In the genomic region with DNA sequence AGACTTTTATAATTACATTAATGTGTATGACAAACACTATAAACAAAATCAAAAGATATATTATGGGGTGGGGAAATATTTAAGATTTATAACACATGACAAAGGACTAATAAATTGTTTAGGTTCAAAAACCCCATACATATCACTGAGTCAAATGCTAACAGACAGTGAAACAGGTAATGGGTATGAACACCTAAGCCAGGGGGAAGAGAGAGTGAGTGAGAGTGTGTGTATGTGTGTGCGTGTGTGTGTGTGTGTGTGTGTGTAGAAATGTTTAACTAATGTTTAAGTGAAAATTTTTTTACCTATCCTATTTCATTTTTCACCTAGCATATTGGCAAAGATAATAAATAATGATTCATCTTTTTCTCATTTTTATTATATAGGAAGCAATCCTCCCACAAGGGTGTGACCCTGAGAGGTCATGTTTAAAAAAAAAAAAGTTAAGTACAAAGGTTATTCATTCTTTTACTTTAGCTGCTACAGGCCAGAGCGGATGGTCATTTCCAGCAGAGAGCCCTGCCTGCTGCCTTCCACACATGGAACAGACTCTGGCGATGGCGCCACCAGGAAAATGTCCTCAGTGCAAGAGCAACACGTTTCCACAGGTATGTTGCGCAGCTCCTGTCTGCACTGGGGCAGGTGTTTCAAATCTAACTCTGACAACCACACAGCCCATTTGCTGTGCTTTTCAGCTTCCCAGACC, we compare ENCODE assay signal across 26 cellular contexts.
A peak's percentile ranks its signal among the peaks of the same experiment; 100 is the strongest.
DNase-seq lines count a peak whose midpoint lies in the region; ATAC-seq and TF ChIP-seq lines count a peak whose summit lies in the region.
"Had no signal": no experiment of that assay in that cellular context is flagged by ENCODE, and none has a peak within 500 bp of the region (broad histone marks: within the 10 kb centered on the region; RNA-seq: fewer than 3 reads in every experiment).

No MANE protein-coding gene starts in this region.

- H2BK5ac ChIP-seq in trophoblast cell (ENCODE audit: low read depth, low read length, poor library complexity): no peak overlapping the region

- peaks cover 2% of the 10 kb centered on the region for H3K79me1 ChIP-seq in trophoblast cell (ENCODE audit: low read length)

- CTCF ChIA-PET in PC-3 (lab: Charles Lee): no interaction called here

- H2BK12ac ChIP-seq in trophoblast cell (ENCODE audit: low read length): no peak overlapping the region

- H3K4me1 ChIP-seq in PC-3 (ENCODE audit: insufficient read depth, low read length): peaks cover 20% of the 10 kb centered on the region
- no peaks in the 10 kb centered on the region for H3K4me1 ChIP-seq in duodenal mucosa (ENCODE audit: control insufficient read depth in 1 of 2, insufficient read depth in 2 of 2, low read length in 2 of 2)
- peaks cover 9 to 14% of the 10 kb centered on the region in 2 experiments for H3K4me1 ChIP-seq in trophoblast cell (ENCODE audit: control insufficient read depth in 1 of 2, insufficient read depth in 2 of 2, low read length in 2 of 2)
- H3K4me1 ChIP-seq in neural progenitor cell: no peaks in the 10 kb centered on the region
- H3K4me1 ChIP-seq: A549, gastroesophageal sphincter, SJCRH30, tibial nerve had no signal

- peak; percentile 67 for ATAC-seq in PC-3
- ATAC-seq: A549; CD8-positive, alpha-beta T cell; gastroesophageal sphincter; GM23338 had no signal

- no peak overlapping the region for H3K23ac ChIP-seq in trophoblast cell (ENCODE audit: low read length)

- TF ChIP-seq CTCF in PC-3 (conservative IDR thresholded peaks at IDR 0.05; ENCODE audit: low read depth, low read length): no peak
- TF ChIP-seq CTCF in neural progenitor cell (IDR thresholded peaks at IDR 0.05): no peak

- H3K4me2 ChIP-seq in PC-3 (ENCODE audit: low read length): no peak overlapping the region
- H3K4me2 ChIP-seq in trophoblast cell (ENCODE audit: low read length): no peak overlapping the region
- H3K4me2 ChIP-seq in neural progenitor cell: no peak overlapping the region
- H3K4me2 ChIP-seq: A549, GM23338 had no signal

- H3K9me2 ChIP-seq in PC-3 (replicated peaks; ENCODE audit: low read length): no peaks in the 10 kb centered on the region

- H2AFZ ChIP-seq in PC-3 (ENCODE audit: low read length) (no peak overlapping the region), trophoblast cell (ENCODE audit: insufficient read depth, low read length, poor library complexity) (no peak overlapping the region), neural progenitor cell (replicated peaks) (no peak overlapping the region)
- H2AFZ ChIP-seq: GM23338 had no signal

- peaks cover 34% of the 10 kb centered on the region for H3K4me1 Mint-ChIP-seq in activated T-cell treated with anti-CD3 and anti-CD28 coated beads, Interleukin-2, amount 50 U/mL, for 24 hours (ENCODE audit: low read depth)
- H3K4me1 Mint-ChIP-seq in neural progenitor cell: peaks cover 2% of the 10 kb centered on the region
- H3K4me1 Mint-ChIP-seq: B cell, GM23338, naive B cell had no signal

- no peak overlapping the region for H2AK5ac ChIP-seq in trophoblast cell (ENCODE audit: low read length)

- H3K27me3 Mint-ChIP-seq in activated T-cell treated with anti-CD3 and anti-CD28 coated beads, Interleukin-2, amount 50 U/mL, for 24 hours: no peaks in the 10 kb centered on the region
- H3K27me3 Mint-ChIP-seq in neural progenitor cell (ENCODE audit: insufficient read depth, low read depth): no peaks in the 10 kb centered on the region
- H3K27me3 Mint-ChIP-seq: B cell, naive B cell had no signal

- H4K8ac ChIP-seq in trophoblast cell (ENCODE audit: low read depth, low read length): no peak overlapping the region

- POLR2A ChIA-PET in PC-3 (lab: Charles Lee; ENCODE audit: unreplicated experiment): interaction anchor here (0.7 kb wide), 2 partner anchors 12 to 25 kb away, joined by 3 to 6 read pairs; no protein-coding TSS in a partner anchor

- no peak overlapping the region for H3K4ac ChIP-seq in trophoblast cell (ENCODE audit: low read depth, low read length)

- no peak overlapping the region for H4K91ac ChIP-seq in trophoblast cell (ENCODE audit: low read depth, low read length)

- no peak overlapping the region for H3K9ac ChIP-seq in PC-3 (ENCODE audit: low read length)
- H3K9ac ChIP-seq in duodenal mucosa (ENCODE audit: low read depth in 1 of 2, low read length in 2 of 2): no peak overlapping the region
- H3K9ac ChIP-seq in trophoblast cell (ENCODE audit: low read length): no peak overlapping the region
- H3K9ac ChIP-seq in neural progenitor cell: no peak overlapping the region

- H4K20me1 ChIP-seq in PC-3 (ENCODE audit: low read length) (no peaks in the 10 kb centered on the region), neural progenitor cell (ENCODE audit: low read depth) (no peaks in the 10 kb centered on the region)

- H2BK120ac ChIP-seq in trophoblast cell (ENCODE audit: insufficient read depth, low read length, poor library complexity): no peak overlapping the region

- no peak overlapping the region for H3K14ac ChIP-seq in trophoblast cell (ENCODE audit: low read length)

- no peak overlapping the region for H3K4me3 Mint-ChIP-seq in activated T-cell treated with anti-CD3 and anti-CD28 coated beads, Interleukin-2, amount 50 U/mL, for 24 hours
- no peak overlapping the region for H3K4me3 Mint-ChIP-seq in neural progenitor cell
- H3K4me3 Mint-ChIP-seq: B cell; CD8-positive, alpha-beta T cell; GM23338; naive B cell had no signal

- H4K12ac ChIP-seq in trophoblast cell (ENCODE audit: low read depth, low read length): no peak overlapping the region

- no peak overlapping the region for H3K18ac ChIP-seq in trophoblast cell (ENCODE audit: low read length)

- peak overlapping the region; percentile 37 for H3K27ac Mint-ChIP-seq in activated T-cell treated with anti-CD3 and anti-CD28 coated beads, Interleukin-2, amount 50 U/mL, for 24 hours
- H3K27ac Mint-ChIP-seq in neural progenitor cell: no peak overlapping the region
- H3K27ac Mint-ChIP-seq: B cell; CD8-positive, alpha-beta T cell; GM23338; naive B cell had no signal

- intact Hi-C loops in PC-3 (cut with micrococcal nuclease): no loop called here

- H3K27ac ChIP-seq in PC-3 (ENCODE audit: low read length) (no peak overlapping the region), duodenal mucosa (ENCODE audit: low read depth, low read length) (no peak overlapping the region), trophoblast cell (ENCODE audit: low read depth, low read length) (peak overlapping the region; percentile 13), neural progenitor cell (no peak overlapping the region)
- H3K27ac ChIP-seq: A549, gastroesophageal sphincter, left ventricle myocardium inferior, SJCRH30, skin epidermis, tibial nerve had no signal

- WGBS in trophoblast cell (ENCODE audit: extremely low coverage, insufficient coverage, insufficient read length): no CpG with 5 or more reads among the region's 6 CpGs

- no peaks in the 10 kb centered on the region for H3K9me3 Mint-ChIP-seq in activated T-cell treated with anti-CD3 and anti-CD28 coated beads, Interleukin-2, amount 50 U/mL, for 24 hours
- H3K9me3 Mint-ChIP-seq in neural progenitor cell: peaks cover 6% of the 10 kb centered on the region
- H3K9me3 Mint-ChIP-seq: CD8-positive, alpha-beta T cell; naive B cell had no signal

- H3K9me3 ChIP-seq in PC-3 (ENCODE audit: low read length) (no peaks in the 10 kb centered on the region), duodenal mucosa (ENCODE audit: control insufficient read depth in 1 of 2, low read length in 2 of 2) (no peaks in the 10 kb centered on the region), trophoblast cell (ENCODE audit: insufficient read depth, low read depth, low read length) (no peaks in the 10 kb centered on the region), neural progenitor cell (ENCODE audit: low read depth) (no peaks in the 10 kb centered on the region)
- H3K9me3 ChIP-seq: A549, gastroesophageal sphincter, left ventricle myocardium inferior, tibial nerve had no signal

- H3F3A ChIP-seq in PC-3 (ENCODE audit: low read length, unreplicated experiment) (no peaks in the 10 kb centered on the region), neural progenitor cell (ENCODE audit: low read depth) (no peaks in the 10 kb centered on the region)

- H3K79me2 ChIP-seq in PC-3 (ENCODE audit: low read length) (no peaks in the 10 kb centered on the region), trophoblast cell (ENCODE audit: control insufficient read depth, insufficient read depth, low read length, poor library complexity) (no peaks in the 10 kb centered on the region), neural progenitor cell (ENCODE audit: low read depth) (no peaks in the 10 kb centered on the region)

- H3K27me3 ChIP-seq in PC-3 (ENCODE audit: low read length) (no peaks in the 10 kb centered on the region), duodenal mucosa (ENCODE audit: control insufficient read depth in 1 of 2, insufficient read depth in 2 of 2, low read length in 2 of 2) (no peaks in the 10 kb centered on the region), trophoblast cell (ENCODE audit: insufficient read depth, low read length) (no peaks in the 10 kb centered on the region), neural progenitor cell (no peaks in the 10 kb centered on the region)
- H3K27me3 ChIP-seq: gastroesophageal sphincter, SJCRH30, tibial nerve had no signal

- H3K36me3 ChIP-seq in PC-3 (ENCODE audit: low read depth, low read length): no peaks in the 10 kb centered on the region
- peaks cover 0 to 36% of the 10 kb centered on the region in 2 donors for H3K36me3 ChIP-seq in duodenal mucosa (ENCODE audit: control insufficient read depth in 1 of 2, insufficient read depth in 2 of 2, low read length in 2 of 2)
- H3K36me3 ChIP-seq in trophoblast cell (ENCODE audit: control insufficient read depth in 1 of 2, insufficient read depth in 2 of 2, low read length in 2 of 2): no peaks in the 10 kb centered on the region
- H3K36me3 ChIP-seq in neural progenitor cell: no peaks in the 10 kb centered on the region

- H3K4me3 ChIP-seq in PC-3 (ENCODE audit: low read length) (no peak overlapping the region), duodenal mucosa (ENCODE audit: low read depth in 1 of 2, low read length in 2 of 2) (peak overlapping the region; percentile 30 to 45), trophoblast cell (ENCODE audit: low read depth, low read length) (no peak overlapping the region), neural progenitor cell (no peak overlapping the region)
- H3K4me3 ChIP-seq: A549, gastroesophageal sphincter, GM23338, left ventricle myocardium inferior, SJCRH30, skin epidermis, tibial nerve had no signal

- no peak for DNase-seq in activated T-cell treated with anti-CD3 and anti-CD28 coated beads, Interleukin-2, amount 50 U/mL, for 24 hours
- DNase-seq in activated T-cell treated with anti-CD3 and anti-CD28 coated beads for 4 hours (no peak), PC-3 (peak; percentile 43), trophoblast cell (no peak), GF-D8 (lab: John Stamatoyannopoulos, UW) (no peak), neural progenitor cell (ENCODE audit: low spot score) (no peak), NCI-H1417 (lab: John Stamatoyannopoulos, UW) (no peak)
- DNase-seq: CD8-positive, alpha-beta T cell; dermis blood vessel endothelial cell; DMS 273 treated with DMSO at 0.1 percent for 48 hours; EL; left ventricle myocardium inferior; naive B cell; NCI-H1092 treated with DMSO at 0.1 percent for 48 hours; NCI-H2029 treated with DMSO at 0.1 percent for 48 hours; NCI-H345; NCI-H748 treated with DMSO at 0.1 percent for 48 hours; SJCRH30; stimulated activated CD8-positive, alpha-beta memory T cell treated with anti-CD3 and anti-CD28 coated beads, Interleukin-4, amount 100 ng/mL, for 48 hours had no signal

- BruUV-seq in PC-3 (replicated peaks; lab: Mats Ljungman, UMichigan): no TSS peak

- H3K36me3 Mint-ChIP-seq in activated T-cell treated with anti-CD3 and anti-CD28 coated beads, Interleukin-2, amount 50 U/mL, for 24 hours (ENCODE audit: low read depth): peaks cover 62% of the 10 kb centered on the region
- peaks cover 33% of the 10 kb centered on the region for H3K36me3 Mint-ChIP-seq in neural progenitor cell

Comparison
In these comparisons a context has a peak if more than half of its experiments do, and no peak if none do; other contexts are left out.
1. H3K4me3 ChIP-seq: peak in duodenal mucosa (2 of 2); none in PC-3 (single experiment), trophoblast cell (single experiment) and neural progenitor cell (single experiment).